Comparison of ENCODE assay signal across 8 cellular contexts in genomic region chr1:226424228-226425003, GRCh38. TPM values are rescaled to one million over a fixed set of nuclear protein-coding genes. Genes with fewer than 3 reads are reported as not detected.
DNase-seq lines count a peak whose midpoint lies in the region; ATAC-seq, FAIRE-seq and TF ChIP-seq lines count a peak whose summit lies in the region.

No MANE protein-coding gene starts in this region.

- no peak overlapping the region for H2AFZ ChIP-seq in GM23248

- no peaks in the 10 kb centered on the region for H3F3A ChIP-seq in GM23248 (ENCODE audit: insufficient read depth)

- WGBS in GM23248 (ENCODE audit: low coverage in 1 of 2, low lambda C conversion rate in 2 of 2, missing lambda C conversion rate in 2 of 2), 2 experiments = 32 to 34% methylated on average over 8 of the region's 8 CpGs

- H3K27me3 ChIP-seq in GM23248 (replicated peaks; ENCODE audit: insufficient read depth) = peaks cover 24% of the 10 kb centered on the region
- no peaks in the 10 kb centered on the region for H3K27me3 ChIP-seq in ascending aorta
- no peaks in the 10 kb centered on the region for H3K27me3 ChIP-seq in thoracic aorta (replicated peaks; ENCODE audit: insufficient read depth)

- no peak for FAIRE-seq in HTR-8/SVneo (lab: Jason Lieb, UNC)

- H3K4me1 ChIP-seq in GM23248 (ENCODE audit: insufficient read depth) = no peaks in the 10 kb centered on the region
- no peaks in the 10 kb centered on the region for H3K4me1 ChIP-seq in ascending aorta
- H3K4me1 ChIP-seq in thoracic aorta (ENCODE audit: control insufficient read depth in 1 of 2, low read depth in 2 of 2) = no peaks in the 10 kb centered on the region

- no peak overlapping the region for H3K4me2 ChIP-seq in GM23248 (ENCODE audit: unreplicated experiment)

- H3K36me3 ChIP-seq in GM23248 (ENCODE audit: low read depth) = no peaks in the 10 kb centered on the region
- no peaks in the 10 kb centered on the region for H3K36me3 ChIP-seq in ascending aorta
- no peaks in the 10 kb centered on the region for H3K36me3 ChIP-seq in thoracic aorta

- H3K27ac ChIP-seq in GM23248 (no peak overlapping the region), ascending aorta (no peak overlapping the region), thoracic aorta (no peak overlapping the region)

- peak in 2 of 3 experiments; percentile 4 to 32 for TF ChIP-seq CTCF in ascending aorta (IDR thresholded peaks at IDR 0.05)
- peak; percentile 34 for TF ChIP-seq CTCF in thoracic aorta (IDR thresholded peaks at IDR 0.05)

- no peaks in the 10 kb centered on the region for H4K20me1 ChIP-seq in GM23248 (ENCODE audit: insufficient read depth)

- in situ Hi-C loops in GM23248 (cut with MboI) = no loop called here

- intact Hi-C loops in ascending aorta (cut with DNase I) = no loop called here

- ATAC-seq in thoracic aorta (ENCODE audit: insufficient number of reproducible peaks, low FRiP score, low read depth) = no peak

- H3K9me2 ChIP-seq in GM23248 (ENCODE audit: insufficient read depth) = no peaks in the 10 kb centered on the region

- DNase-seq in DMS 273 treated with DMSO at 0.1 percent for 48 hours (lab: John Stamatoyannopoulos, UW) (peak; percentile 20), GM23248 (peak; percentile 49), NCI-H2227 treated with DMSO at 0.1 percent for 48 hours (lab: John Stamatoyannopoulos, UW) (peak; percentile 71), ascending aorta (ENCODE audit: low spot score in 2 of 2) (no peak), iris pigment epithelial cell (ENCODE audit: low read depth) (peak; percentile 39), thoracic aorta (ENCODE audit: low spot score) (no peak), HTR-8/SVneo (ENCODE audit: insufficient read length, low spot score) (no peak)
- DNase-seq in activated CD4-positive, CD25-positive, alpha-beta regulatory T cell treated with anti-CD3 and anti-CD28 coated beads, Interleukin-2, amount 50 U/mL, for 72 hours = no peak

- H3K9me3 ChIP-seq in GM23248 (ENCODE audit: low read depth) = no peaks in the 10 kb centered on the region
- no peaks in the 10 kb centered on the region for H3K9me3 ChIP-seq in ascending aorta
- H3K9me3 ChIP-seq in thoracic aorta = no peaks in the 10 kb centered on the region

- no peaks in the 10 kb centered on the region for H3K79me2 ChIP-seq in GM23248 (ENCODE audit: insufficient read depth)

- H3K4me3 ChIP-seq in GM23248 (no peak overlapping the region), ascending aorta (no peak overlapping the region), thoracic aorta (no peak overlapping the region)

- no peak overlapping the region for H3K9ac ChIP-seq in GM23248

RNA-seq across cellular contexts. Expression of gene PARP1, which starts 16.5 kb away (rescaled TPM):
- 50.0 and 70.4 TPM in 2 replicates for total RNA-seq in GM23248 (2014; rRNA removed; shearing (Covaris generic))
- 46.2 and 53.4 TPM in 2 replicates for polyA plus RNA-seq in GM23248 (2016; fragmentation: Nextera tagmentation; extraction: Ambion mirVana)
- total RNA-seq in ascending aorta (37.1 TPM), thoracic aorta (10 to 100 TPM; 70.3 TPM)

Comparison
In these comparisons a context has a peak if more than half of its experiments do, and no peak if none do; other contexts are left out.
1. DNase-seq: peak in DMS 273 treated with DMSO at 0.1 percent for 48 hours (single experiment), GM23248 (single experiment), NCI-H2227 treated with DMSO at 0.1 percent for 48 hours (single experiment) and iris pigment epithelial cell (single experiment); none in ascending aorta (0 of 2), thoracic aorta (single experiment), activated CD4-positive, CD25-positive, alpha-beta regulatory T cell treated with anti-CD3 and anti-CD28 coated beads, Interleukin-2, amount 50 U/mL, for 72 hours (single experiment) and HTR-8/SVneo (single experiment).